Comparison of ENCODE assay signal across 8 cellular contexts in the genomic region with DNA sequence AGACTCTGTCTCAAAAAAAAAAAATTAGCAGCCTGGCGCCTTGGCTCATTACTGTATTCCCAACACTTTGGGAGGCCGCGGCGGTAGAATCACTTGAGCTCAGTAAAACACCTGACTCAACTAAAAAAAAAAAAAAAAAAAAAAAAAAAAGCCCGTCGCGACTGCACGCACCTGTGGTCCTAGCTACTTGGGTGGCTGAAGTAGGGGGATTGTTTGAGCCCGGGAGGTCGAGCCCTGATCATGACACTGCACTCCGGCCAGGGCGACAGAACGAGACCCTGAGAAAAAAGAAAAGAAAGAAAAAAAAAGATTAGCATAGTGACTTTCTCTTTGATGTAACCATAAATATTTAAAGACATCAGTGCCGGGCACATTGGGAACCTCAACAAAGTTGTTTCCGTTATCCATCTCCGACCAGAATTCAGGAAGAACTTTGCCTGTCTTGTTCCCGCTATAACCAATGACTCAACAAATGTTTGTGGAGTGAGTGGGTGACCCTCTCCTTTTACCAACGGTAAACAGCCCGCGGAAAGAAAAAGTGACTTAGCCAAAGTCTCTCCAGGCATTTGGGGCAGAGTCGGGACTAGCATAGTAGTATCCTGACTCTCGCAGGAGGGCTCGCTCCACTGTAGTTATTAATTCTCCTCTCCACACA. TPM values are rescaled to one million over a fixed set of nuclear protein-coding genes. Genes with fewer than 3 reads are reported as not detected.
DNase-seq lines count a peak whose midpoint lies in the region; ATAC-seq and TF ChIP-seq lines count a peak whose summit lies in the region.

No MANE protein-coding gene starts in this region.

- no peak for TF ChIP-seq RAD21 in neural cell (conservative IDR thresholded peaks at IDR 0.05)

- H3K4me1 Mint-ChIP-seq in activated CD8-positive, alpha-beta T cell treated with anti-CD3 and anti-CD28 coated beads for 36 hours (ENCODE audit: low read depth): peaks cover 28% of the 10 kb centered on the region

- ATAC-seq in DND-41 (ENCODE audit: insufficient read depth, low read depth) (peak; percentile 60), GM21447 (IDR thresholded peaks at IDR 0.05; ENCODE audit: unreplicated experiment) (peak; percentile 45)
- peak; percentile 63 for ATAC-seq in activated CD8-positive, alpha-beta T cell treated with anti-CD3 and anti-CD28 coated beads for 36 hours

- peak overlapping the region; percentile 91 for H3K27ac ChIP-seq in DND-41 (ENCODE audit: low read length)
- H3K27ac ChIP-seq in HL-60 (replicated peaks): peak overlapping the region; percentile 84
- no peak overlapping the region for H3K27ac ChIP-seq in neural cell (ENCODE audit: low read length)

- H4K20me1 ChIP-seq in DND-41 (ENCODE audit: insufficient read depth, low read length) (peaks cover 34% of the 10 kb centered on the region), neural cell (ENCODE audit: insufficient read depth) (no peaks in the 10 kb centered on the region)

- peak overlapping the region; percentile 79 to 95 for H3K4me3 ChIP-seq in DND-41 (ENCODE audit: low read depth in 1 of 2, low read length in 2 of 2)
- H3K4me3 ChIP-seq in HL-60 (replicated peaks; ENCODE audit: insufficient read depth, low read length): peak overlapping the region; percentile 89
- peak overlapping the region; percentile 77 for H3K4me3 ChIP-seq in neural cell (ENCODE audit: low read length)

- CTCF ChIA-PET in activated CD8-positive, alpha-beta T cell treated with anti-CD3 and anti-CD28 coated beads for 36 hours (lab: Charles Lee): interaction anchor here (0.7 to 1.9 kb wide), 5 partner anchors 22 to 195 kb away, joined by 3 to 5 read pairs (median 3); no protein-coding TSS in a partner anchor

- peak overlapping the region; percentile 100 for H3K4me3 Mint-ChIP-seq in activated CD8-positive, alpha-beta T cell treated with anti-CD3 and anti-CD28 coated beads for 36 hours

- intact Hi-C loops in activated CD8-positive, alpha-beta T cell treated with anti-CD3 and anti-CD28 coated beads for 36 hours (cut with micrococcal nuclease): loop anchor here (1.0 kb wide), 1 partner anchor 36 kb away; no protein-coding TSS in a partner anchor

- no peaks in the 10 kb centered on the region for H3K9me3 Mint-ChIP-seq in activated CD8-positive, alpha-beta T cell treated with anti-CD3 and anti-CD28 coated beads for 36 hours

- H3K9ac ChIP-seq in DND-41 (ENCODE audit: low read depth, low read length) (peak overlapping the region; percentile 88), neural cell (ENCODE audit: low read length) (peak overlapping the region; percentile 78)

- no peaks in the 10 kb centered on the region for H3K9me2 ChIP-seq in neural cell (ENCODE audit: insufficient read depth, low read length)

- H2AFZ ChIP-seq in DND-41 (ENCODE audit: low read depth, low read length) (peak overlapping the region; percentile 84), neural cell (ENCODE audit: low read depth, low read length) (peak overlapping the region; percentile 81)

- H3K4me1 ChIP-seq in DND-41 (ENCODE audit: insufficient read depth, low read length): peaks cover 51% of the 10 kb centered on the region

- H3K36me3 ChIP-seq in DND-41 (ENCODE audit: insufficient read depth, low read length) (peaks cover 31% of the 10 kb centered on the region), neural cell (ENCODE audit: insufficient read depth, low read length) (no peaks in the 10 kb centered on the region)

- no peaks in the 10 kb centered on the region for H3K9me3 ChIP-seq in DND-41 (ENCODE audit: insufficient read depth, low read length, severe bottlenecking)
- no peaks in the 10 kb centered on the region for H3K9me3 ChIP-seq in neural cell (ENCODE audit: low read length)

- H3K27me3 ChIP-seq in DND-41 (ENCODE audit: insufficient read depth, low read length, poor library complexity) (no peaks in the 10 kb centered on the region), HL-60 (ENCODE audit: insufficient read depth, poor library complexity, severe bottlenecking) (no peaks in the 10 kb centered on the region), neural cell (ENCODE audit: insufficient read depth, low read depth, low read length) (no peaks in the 10 kb centered on the region)

- DNase-seq in DND-41 (peak; percentile 27), HL-60 (ENCODE audit: low read depth in 1 of 2, low spot score in 1 of 2) (no peak), fibroblast of gingiva (ENCODE audit: low read depth) (peak; percentile 74), NCI-H1930 (lab: John Stamatoyannopoulos, UW) (no peak), glomerular visceral epithelial cell (ENCODE audit: extremely low spot score) (no peak)
- DNase-seq in activated CD8-positive, alpha-beta T cell treated with anti-CD3 and anti-CD28 coated beads for 36 hours: peak; percentile 12

- H3K27me3 Mint-ChIP-seq in activated CD8-positive, alpha-beta T cell treated with anti-CD3 and anti-CD28 coated beads for 36 hours: peaks cover 1% of the 10 kb centered on the region

- H3K4me2 ChIP-seq in DND-41 (ENCODE audit: insufficient read depth, low read length) (peak overlapping the region; percentile 83), neural cell (ENCODE audit: low read length) (peak overlapping the region; percentile 86)

- TF ChIP-seq EP300 in neural cell (conservative IDR thresholded peaks at IDR 0.05; ENCODE audit: poor library complexity, severe bottlenecking): no peak

- POLR2A ChIA-PET in activated CD8-positive, alpha-beta T cell treated with anti-CD3 and anti-CD28 coated beads for 36 hours (lab: Charles Lee): interaction anchor here (0.8 to 3.7 kb wide), 10 partner anchors 9 to 196 kb away, joined by 3 to 24 read pairs (median 4); a partner anchor contains a TSS

- H3K27ac Mint-ChIP-seq in activated CD8-positive, alpha-beta T cell treated with anti-CD3 and anti-CD28 coated beads for 36 hours: peak overlapping the region; percentile 98

- no peaks in the 10 kb centered on the region for H3F3A ChIP-seq in neural cell (ENCODE audit: insufficient read depth, low read length, poor library complexity, severe bottlenecking)

- no peak for TF ChIP-seq CTCF in DND-41 (IDR thresholded peaks at IDR 0.05; ENCODE audit: borderline replicate concordance, extremely low read depth, low read length, poor library complexity, severe bottlenecking)
- no peak for TF ChIP-seq CTCF in HL-60 (IDR thresholded peaks at IDR 0.05; ENCODE audit: insufficient read depth, low read length)
- no peak for TF ChIP-seq CTCF in activated CD8-positive, alpha-beta T cell treated with anti-CD3 and anti-CD28 coated beads for 36 hours (IDR thresholded peaks at IDR 0.05)
- no peak for TF ChIP-seq CTCF in neural cell (IDR thresholded peaks at IDR 0.05; ENCODE audit: poor library complexity, severe bottlenecking)

- H3K36me3 Mint-ChIP-seq in activated CD8-positive, alpha-beta T cell treated with anti-CD3 and anti-CD28 coated beads for 36 hours (ENCODE audit: low read depth): peaks cover 20% of the 10 kb centered on the region

- H3K79me2 ChIP-seq in DND-41 (ENCODE audit: insufficient read depth, low read length) (peaks cover 51% of the 10 kb centered on the region), neural cell (replicated peaks; ENCODE audit: insufficient read depth, low read length) (peaks cover 42% of the 10 kb centered on the region)

TF ChIP-seq in neural cell, 6 proteins besides CTCF, POLR2A, EP300 and RAD21:
- TF ChIP-seq MXI1 (conservative IDR thresholded peaks at IDR 0.05; ENCODE audit: poor library complexity, severe bottlenecking) (no peak), POLR2AphosphoS5 (IDR thresholded peaks at IDR 0.05) (no peak), TAF1 (IDR thresholded peaks at IDR 0.05; ENCODE audit: low read depth) (no peak), EZH2 (IDR thresholded peaks at IDR 0.05; ENCODE audit: borderline replicate concordance, insufficient read depth, low read length, poor library complexity, severe bottlenecking) (no peak), SMC3 (conservative IDR thresholded peaks at IDR 0.05; ENCODE audit: poor library complexity) (no peak)
- TF ChIP-seq, protein P1, sequence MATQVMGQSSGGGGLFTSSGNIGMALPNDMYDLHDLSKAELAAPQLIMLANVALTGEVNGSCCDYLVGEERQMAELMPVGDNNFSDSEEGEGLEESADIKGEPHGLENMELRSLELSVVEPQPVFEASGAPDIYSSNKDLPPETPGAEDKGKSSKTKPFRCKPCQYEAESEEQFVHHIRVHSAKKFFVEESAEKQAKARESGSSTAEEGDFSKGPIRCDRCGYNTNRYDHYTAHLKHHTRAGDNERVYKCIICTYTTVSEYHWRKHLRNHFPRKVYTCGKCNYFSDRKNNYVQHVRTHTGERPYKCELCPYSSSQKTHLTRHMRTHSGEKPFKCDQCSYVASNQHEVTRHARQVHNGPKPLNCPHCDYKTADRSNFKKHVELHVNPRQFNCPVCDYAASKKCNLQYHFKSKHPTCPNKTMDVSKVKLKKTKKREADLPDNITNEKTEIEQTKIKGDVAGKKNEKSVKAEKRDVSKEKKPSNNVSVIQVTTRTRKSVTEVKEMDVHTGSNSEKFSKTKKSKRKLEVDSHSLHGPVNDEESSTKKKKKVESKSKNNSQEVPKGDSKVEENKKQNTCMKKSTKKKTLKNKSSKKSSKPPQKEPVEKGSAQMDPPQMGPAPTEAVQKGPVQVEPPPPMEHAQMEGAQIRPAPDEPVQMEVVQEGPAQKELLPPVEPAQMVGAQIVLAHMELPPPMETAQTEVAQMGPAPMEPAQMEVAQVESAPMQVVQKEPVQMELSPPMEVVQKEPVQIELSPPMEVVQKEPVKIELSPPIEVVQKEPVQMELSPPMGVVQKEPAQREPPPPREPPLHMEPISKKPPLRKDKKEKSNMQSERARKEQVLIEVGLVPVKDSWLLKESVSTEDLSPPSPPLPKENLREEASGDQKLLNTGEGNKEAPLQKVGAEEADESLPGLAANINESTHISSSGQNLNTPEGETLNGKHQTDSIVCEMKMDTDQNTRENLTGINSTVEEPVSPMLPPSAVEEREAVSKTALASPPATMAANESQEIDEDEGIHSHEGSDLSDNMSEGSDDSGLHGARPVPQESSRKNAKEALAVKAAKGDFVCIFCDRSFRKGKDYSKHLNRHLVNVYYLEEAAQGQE (IDR thresholded peaks at IDR 0.05; ENCODE audit: borderline replicate concordance): no peak

RNA-seq across cellular contexts. Expression of a gene that starts 0.6 kb away (rescaled TPM):
- total RNA-seq in activated CD8-positive, alpha-beta T cell treated with anti-CD3 and anti-CD28 coated beads for 36 hours: 10 to 100 TPM; 56.3 to 60.8 TPM
- 31.8 and 33.7 TPM in 2 replicates for polyA plus RNA-seq in neural cell
- 45.0 and 50.5 TPM in 2 replicates for polyA minus RNA-seq in neural cell

RNA-seq across cellular contexts. Expression of a gene that starts 36.9 kb away (rescaled TPM):
- 100 to 1,000 TPM; 100 to 101 TPM for total RNA-seq in activated CD8-positive, alpha-beta T cell treated with anti-CD3 and anti-CD28 coated beads for 36 hours
- 36.9 and 38.2 TPM in 2 replicates for polyA plus RNA-seq in neural cell
- 26.6 and 32.6 TPM in 2 replicates for polyA minus RNA-seq in neural cell

Comparison
In these comparisons a context has a peak if more than half of its experiments do, and no peak if none do; other contexts are left out.
1. DNase-seq: peak in DND-41 (single experiment), activated CD8-positive, alpha-beta T cell treated with anti-CD3 and anti-CD28 coated beads for 36 hours (single experiment) and fibroblast of gingiva (single experiment); none in HL-60 (0 of 2), NCI-H1930 (0 of 2) and glomerular visceral epithelial cell (single experiment).
2. Peak in every context shown above with its lines, with median percentiles within 50 percentile points of each other: ATAC-seq and H3K4me3 ChIP-seq.